ENCODE assay signal across 1 cellular context in the genomic region with DNA sequence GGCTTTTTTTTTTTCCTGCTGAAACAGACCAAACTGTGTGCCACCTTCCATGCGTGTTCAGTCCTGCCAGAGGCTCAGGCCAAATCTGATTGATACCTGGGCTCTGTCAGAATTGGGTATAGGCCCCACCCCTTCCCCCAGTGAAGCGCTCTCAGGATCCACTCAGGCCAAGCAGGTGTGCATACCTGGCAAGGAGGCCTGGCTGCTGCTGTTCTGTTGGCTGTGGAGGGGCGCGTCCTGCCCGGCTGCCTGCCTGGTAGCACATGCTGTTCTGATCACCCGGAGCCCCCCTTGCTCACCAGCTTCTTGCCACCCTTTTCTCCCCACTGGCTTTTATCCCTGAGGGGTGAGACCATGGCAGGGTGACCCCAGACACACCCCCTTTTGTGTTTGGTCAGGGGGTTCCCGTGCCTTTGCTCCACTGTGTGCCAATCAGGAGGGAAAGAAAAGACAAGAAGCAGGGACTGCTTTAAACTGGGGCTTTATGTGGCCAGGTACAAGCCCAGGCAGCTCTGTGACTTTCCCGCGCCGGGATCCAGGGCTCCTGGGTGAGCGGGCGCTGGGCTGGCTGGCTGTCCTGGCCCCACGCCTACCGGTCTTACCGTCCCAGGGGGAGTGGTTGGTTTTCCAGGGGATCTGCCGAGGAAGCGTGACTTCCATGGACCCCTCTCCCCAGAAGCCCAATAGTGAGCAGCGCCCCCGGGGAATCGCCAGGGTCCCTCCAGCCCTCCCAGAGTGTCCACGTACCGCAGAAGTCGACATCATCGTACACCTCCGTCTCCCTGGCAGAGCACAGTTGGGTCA.
A peak's percentile ranks its signal among the peaks of the same experiment; 100 is the strongest.
TF ChIP-seq lines count a peak whose summit lies in the region.

No MANE protein-coding gene starts in this region.

TF ChIP-seq in WTC11, 78 proteins besides CTCF, POLR2A, EP300 and RAD21:
- no peak for TF ChIP-seq ATF1 (CRISPR knock-in tag; IDR thresholded peaks at IDR 0.05)
- TF ChIP-seq, protein P1, sequence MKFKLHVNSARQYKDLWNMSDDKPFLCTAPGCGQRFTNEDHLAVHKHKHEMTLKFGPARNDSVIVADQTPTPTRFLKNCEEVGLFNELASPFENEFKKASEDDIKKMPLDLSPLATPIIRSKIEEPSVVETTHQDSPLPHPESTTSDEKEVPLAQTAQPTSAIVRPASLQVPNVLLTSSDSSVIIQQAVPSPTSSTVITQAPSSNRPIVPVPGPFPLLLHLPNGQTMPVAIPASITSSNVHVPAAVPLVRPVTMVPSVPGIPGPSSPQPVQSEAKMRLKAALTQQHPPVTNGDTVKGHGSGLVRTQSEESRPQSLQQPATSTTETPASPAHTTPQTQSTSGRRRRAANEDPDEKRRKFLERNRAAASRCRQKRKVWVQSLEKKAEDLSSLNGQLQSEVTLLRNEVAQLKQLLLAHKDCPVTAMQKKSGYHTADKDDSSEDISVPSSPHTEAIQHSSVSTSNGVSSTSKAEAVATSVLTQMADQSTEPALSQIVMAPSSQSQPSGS (CRISPR knock-in tag; IDR thresholded peaks at IDR 0.05; ENCODE audit: borderline replicate concordance, low read depth), result no peak
- TF ChIP-seq, protein P2, sequence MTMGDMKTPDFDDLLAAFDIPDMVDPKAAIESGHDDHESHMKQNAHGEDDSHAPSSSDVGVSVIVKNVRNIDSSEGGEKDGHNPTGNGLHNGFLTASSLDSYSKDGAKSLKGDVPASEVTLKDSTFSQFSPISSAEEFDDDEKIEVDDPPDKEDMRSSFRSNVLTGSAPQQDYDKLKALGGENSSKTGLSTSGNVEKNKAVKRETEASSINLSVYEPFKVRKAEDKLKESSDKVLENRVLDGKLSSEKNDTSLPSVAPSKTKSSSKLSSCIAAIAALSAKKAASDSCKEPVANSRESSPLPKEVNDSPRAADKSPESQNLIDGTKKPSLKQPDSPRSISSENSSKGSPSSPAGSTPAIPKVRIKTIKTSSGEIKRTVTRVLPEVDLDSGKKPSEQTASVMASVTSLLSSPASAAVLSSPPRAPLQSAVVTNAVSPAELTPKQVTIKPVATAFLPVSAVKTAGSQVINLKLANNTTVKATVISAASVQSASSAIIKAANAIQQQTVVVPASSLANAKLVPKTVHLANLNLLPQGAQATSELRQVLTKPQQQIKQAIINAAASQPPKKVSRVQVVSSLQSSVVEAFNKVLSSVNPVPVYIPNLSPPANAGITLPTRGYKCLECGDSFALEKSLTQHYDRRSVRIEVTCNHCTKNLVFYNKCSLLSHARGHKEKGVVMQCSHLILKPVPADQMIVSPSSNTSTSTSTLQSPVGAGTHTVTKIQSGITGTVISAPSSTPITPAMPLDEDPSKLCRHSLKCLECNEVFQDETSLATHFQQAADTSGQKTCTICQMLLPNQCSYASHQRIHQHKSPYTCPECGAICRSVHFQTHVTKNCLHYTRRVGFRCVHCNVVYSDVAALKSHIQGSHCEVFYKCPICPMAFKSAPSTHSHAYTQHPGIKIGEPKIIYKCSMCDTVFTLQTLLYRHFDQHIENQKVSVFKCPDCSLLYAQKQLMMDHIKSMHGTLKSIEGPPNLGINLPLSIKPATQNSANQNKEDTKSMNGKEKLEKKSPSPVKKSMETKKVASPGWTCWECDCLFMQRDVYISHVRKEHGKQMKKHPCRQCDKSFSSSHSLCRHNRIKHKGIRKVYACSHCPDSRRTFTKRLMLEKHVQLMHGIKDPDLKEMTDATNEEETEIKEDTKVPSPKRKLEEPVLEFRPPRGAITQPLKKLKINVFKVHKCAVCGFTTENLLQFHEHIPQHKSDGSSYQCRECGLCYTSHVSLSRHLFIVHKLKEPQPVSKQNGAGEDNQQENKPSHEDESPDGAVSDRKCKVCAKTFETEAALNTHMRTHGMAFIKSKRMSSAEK (CRISPR knock-in tag; IDR thresholded peaks at IDR 0.05; ENCODE audit: borderline replicate concordance), result 0 out of 2 replicates have a peak, but pooled peaks have one; percentile 49
- TF ChIP-seq, protein P3, sequence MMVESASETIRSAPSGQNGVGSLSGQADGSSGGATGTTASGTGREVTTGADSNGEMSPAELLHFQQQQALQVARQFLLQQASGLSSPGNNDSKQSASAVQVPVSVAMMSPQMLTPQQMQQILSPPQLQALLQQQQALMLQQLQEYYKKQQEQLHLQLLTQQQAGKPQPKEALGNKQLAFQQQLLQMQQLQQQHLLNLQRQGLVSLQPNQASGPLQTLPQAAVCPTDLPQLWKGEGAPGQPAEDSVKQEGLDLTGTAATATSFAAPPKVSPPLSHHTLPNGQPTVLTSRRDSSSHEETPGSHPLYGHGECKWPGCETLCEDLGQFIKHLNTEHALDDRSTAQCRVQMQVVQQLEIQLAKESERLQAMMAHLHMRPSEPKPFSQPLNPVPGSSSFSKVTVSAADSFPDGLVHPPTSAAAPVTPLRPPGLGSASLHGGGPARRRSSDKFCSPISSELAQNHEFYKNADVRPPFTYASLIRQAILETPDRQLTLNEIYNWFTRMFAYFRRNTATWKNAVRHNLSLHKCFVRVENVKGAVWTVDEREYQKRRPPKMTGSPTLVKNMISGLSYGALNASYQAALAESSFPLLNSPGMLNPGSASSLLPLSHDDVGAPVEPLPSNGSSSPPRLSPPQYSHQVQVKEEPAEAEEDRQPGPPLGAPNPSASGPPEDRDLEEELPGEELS (CRISPR knock-in tag; IDR thresholded peaks at IDR 0.05), result no peak
- TF ChIP-seq ELF4 (CRISPR knock-in tag; IDR thresholded peaks at IDR 0.05; ENCODE audit: low read depth), result no peak
- TF ChIP-seq ZNF121 (CRISPR knock-in tag; IDR thresholded peaks at IDR 0.05), result no peak
- TF ChIP-seq, protein P4, sequence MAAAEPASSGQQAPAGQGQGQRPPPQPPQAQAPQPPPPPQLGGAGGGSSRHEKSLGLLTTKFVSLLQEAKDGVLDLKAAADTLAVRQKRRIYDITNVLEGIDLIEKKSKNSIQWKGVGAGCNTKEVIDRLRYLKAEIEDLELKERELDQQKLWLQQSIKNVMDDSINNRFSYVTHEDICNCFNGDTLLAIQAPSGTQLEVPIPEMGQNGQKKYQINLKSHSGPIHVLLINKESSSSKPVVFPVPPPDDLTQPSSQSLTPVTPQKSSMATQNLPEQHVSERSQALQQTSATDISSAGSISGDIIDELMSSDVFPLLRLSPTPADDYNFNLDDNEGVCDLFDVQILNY (CRISPR knock-in tag; IDR thresholded peaks at IDR 0.05), result no peak
- no peak for TF ChIP-seq GABPB1 (CRISPR knock-in tag; IDR thresholded peaks at IDR 0.05)
- no peak for TF ChIP-seq OVOL2 (CRISPR knock-in tag; IDR thresholded peaks at IDR 0.05; ENCODE audit: borderline replicate concordance)
- no peak for TF ChIP-seq JUN (CRISPR knock-in tag; IDR thresholded peaks at IDR 0.05)
- TF ChIP-seq NFATC4 (CRISPR knock-in tag; IDR thresholded peaks at IDR 0.05), result 0 out of 2 replicates have a peak, but pooled peaks have one; percentile 31
TF ChIP-seq in WTC11: peak in this region for 2.
